In genomic region chr6:149963212-149963461, GRCh38 we compare ENCODE assay signal across 8 cellular contexts. TPM values are rescaled to one million over a fixed set of nuclear protein-coding genes. Genes with fewer than 3 reads are reported as not detected.
A peak's percentile ranks its signal among the peaks of the same experiment; 100 is the strongest.
DNase-seq lines count a peak whose midpoint lies in the region; TF ChIP-seq lines count a peak whose summit lies in the region.

No MANE protein-coding gene starts in this region.

- intact Hi-C loops in dorsolateral prefrontal cortex (cut with DNase I) = no loop called here

- peak overlapping the region; percentile 91 for H3K4me3 Mint-ChIP-seq in T-helper 1 cell treated with Interleukin-12 subunit alpha and Interleukin-12 subunit beta and Interleukin-4 antibody, amounts not matched to agents 30 μg/mL and 1 μg/mL, for 36 hours

- peaks cover 3% of the 10 kb centered on the region for H3K36me3 Mint-ChIP-seq in T-helper 1 cell treated with Interleukin-12 subunit alpha and Interleukin-12 subunit beta and Interleukin-4 antibody, amounts not matched to agents 30 μg/mL and 1 μg/mL, for 36 hours (ENCODE audit: low read depth)

- H3K4me1 Mint-ChIP-seq in T-helper 1 cell treated with Interleukin-12 subunit alpha and Interleukin-12 subunit beta and Interleukin-4 antibody, amounts not matched to agents 30 μg/mL and 1 μg/mL, for 36 hours (ENCODE audit: low read depth) = peaks cover 26% of the 10 kb centered on the region

- H3K9me3 Mint-ChIP-seq in T-helper 1 cell treated with Interleukin-12 subunit alpha and Interleukin-12 subunit beta and Interleukin-4 antibody, amounts not matched to agents 30 μg/mL and 1 μg/mL, for 36 hours = no peaks in the 10 kb centered on the region

- TF ChIP-seq CTCF in dorsolateral prefrontal cortex (IDR thresholded peaks at IDR 0.05 in 54 of 56, conservative IDR thresholded peaks at IDR 0.05 in 2 of 56; ENCODE audit: low read depth in 1 of 56, partially characterized antibody in 56 of 56) = no peak

- peaks cover 84% of the 10 kb centered on the region for H3K27me3 Mint-ChIP-seq in T-helper 1 cell treated with Interleukin-12 subunit alpha and Interleukin-12 subunit beta and Interleukin-4 antibody, amounts not matched to agents 30 μg/mL and 1 μg/mL, for 36 hours (ENCODE audit: low read depth)

- H3K27ac Mint-ChIP-seq in T-helper 1 cell treated with Interleukin-12 subunit alpha and Interleukin-12 subunit beta and Interleukin-4 antibody, amounts not matched to agents 30 μg/mL and 1 μg/mL, for 36 hours = peak overlapping the region; percentile 82

- H3K4me3 ChIP-seq in dorsolateral prefrontal cortex = peak overlapping the region in 52 of 59 donors; percentile 24 to 70 (median 50)

- H3K27me3 ChIP-seq in dorsolateral prefrontal cortex = peaks cover 0 to 89% (median 58%) of the 10 kb centered on the region in 45 donors

- peak overlapping the region in 1 of 59 donors; percentile 70 for H3K27ac ChIP-seq in dorsolateral prefrontal cortex

- DNase-seq in DMS79 treated with DMSO at 0.1 percent for 48 hours (lab: John Stamatoyannopoulos, UW) (peak; percentile 78), DMS79 (lab: John Stamatoyannopoulos, UW) (no peak), HK-2 (ENCODE audit: unreplicated experiment) (peak; percentile 71), dorsolateral prefrontal cortex (no peak), myocyte (ENCODE audit: low read depth) (peak; percentile 60), ecto neural progenitor cell (ENCODE audit: low spot score) (no peak), CD1c-positive myeloid dendritic cell (ENCODE audit: extremely low spot score) (no peak)

RNA-seq across cellular contexts. Expression of gene ULBP1, which starts 0.6 kb away (rescaled TPM):
- total RNA-seq in dorsolateral prefrontal cortex (1 to 10 TPM in 1 of 120 experiments, under 1 TPM in 57, not detected in 62; 0.12 to 1.1 (median 0.26) TPM), myocyte (0.16 and 0.26 TPM in 2 replicates)
- polyA plus RNA-seq in myocyte (2012) = 1.6 TPM

RNA-seq across cellular contexts. Expression of gene ULBP2, which starts 21.3 kb away (rescaled TPM):
- total RNA-seq in dorsolateral prefrontal cortex (1 to 10 TPM in 117 of 120 experiments, under 1 TPM in 3; 0.56 to 4.8 (median 2.4) TPM), myocyte (5.8 and 6.6 TPM in 2 replicates)
- 13.9 TPM for polyA plus RNA-seq in myocyte (2012)

RNA-seq across cellular contexts. Expression of gene RAET1G, which starts 40.2 kb away (rescaled TPM):
- total RNA-seq in dorsolateral prefrontal cortex (1 to 10 TPM in 2 of 120 experiments, under 1 TPM in 15, not detected in 103; 0.42 to 1.3 (median 0.59) TPM), myocyte (not detected in 2 replicates)
- polyA plus RNA-seq in myocyte (2012) = 0.88 TPM

Comparison
In these comparisons a context has a peak if more than half of its experiments do, and no peak if none do; other contexts are left out.
1. DNase-seq: peak in DMS79 treated with DMSO at 0.1 percent for 48 hours (single experiment), HK-2 (single experiment) and myocyte (single experiment); none in DMS79 (single experiment), dorsolateral prefrontal cortex (0 of 10), ecto neural progenitor cell (single experiment) and CD1c-positive myeloid dendritic cell (single experiment).